In genomic region chr15:64158363-64159134, GRCh38 we compare ENCODE assay signal across 16 cellular contexts. TPM values are rescaled to one million over a fixed set of nuclear protein-coding genes. Genes with fewer than 3 reads are reported as not detected.
DNase-seq lines count a peak whose midpoint lies in the region; ATAC-seq, FAIRE-seq and TF ChIP-seq lines count a peak whose summit lies in the region.
"Had no signal": no experiment of that assay in that cellular context is flagged by ENCODE, and none has a peak within 500 bp of the region (broad histone marks: within the 10 kb centered on the region; RNA-seq: fewer than 3 reads in every experiment).

No MANE protein-coding gene starts in this region.

- H3K4me3 Mint-ChIP-seq in activated naive CD8-positive, alpha-beta T cell, result peak overlapping the region; percentile 52
- peak overlapping the region in 2 of 5 donors; percentile 1 to 2 for H3K4me3 Mint-ChIP-seq in immature natural killer cell

- H3K9ac ChIP-seq in BLaER1 (peak overlapping the region; percentile 50), kidney (ENCODE audit: low read length in 2 of 2) (no peak overlapping the region)

- peaks cover 86% of the 10 kb centered on the region for H3K4me1 ChIP-seq in BLaER1
- peaks cover 10 to 20% of the 10 kb centered on the region in 2 donors for H3K4me1 ChIP-seq in kidney (ENCODE audit: control insufficient read depth in 1 of 2, insufficient read depth in 1 of 2, low read depth in 1 of 2, low read length in 2 of 2)

- no peak for FAIRE-seq in kidney (lab: Jason Lieb, UNC)
- FAIRE-seq: small intestine had no signal

- H3K4me3 ChIP-seq in BLaER1 (no peak overlapping the region), kidney (ENCODE audit: low read length in 2 of 2) (no peak overlapping the region)
- H3K4me3 ChIP-seq: ascending aorta, uterus had no signal

- no peak for ATAC-seq in GM19395 (IDR thresholded peaks at IDR 0.05; ENCODE audit: unreplicated experiment)
- ATAC-seq: activated CD4-positive, CD25-positive, alpha-beta regulatory T cell treated with anti-CD3 and anti-CD28 coated beads, Interleukin-2, amount 50 U/mL, for 24 hours had no signal

- peak overlapping the region; percentile 81 for H3K27ac Mint-ChIP-seq in activated naive CD8-positive, alpha-beta T cell
- peak overlapping the region in 5 of 6 donors; percentile 38 to 84 (median 72) for H3K27ac Mint-ChIP-seq in immature natural killer cell

- DNase-seq in immature natural killer cell (no peak), kidney (no peak), nucleus accumbens (lab: John Stamatoyannopoulos, UW) (no peak)
- DNase-seq in activated CD4-positive, CD25-positive, alpha-beta regulatory T cell (lab: John Stamatoyannopoulos, UW), result no peak
- DNase-seq: erythroblast, NCI-H2171 treated with DMSO at 0.1 percent for 48 hours, SHP77 treated with DMSO at 0.1 percent for 48 hours, small intestine, uterus had no signal

- no peaks in the 10 kb centered on the region for H3K27me3 ChIP-seq in BLaER1
- H3K27me3 ChIP-seq: ascending aorta, uterus had no signal

- H3K27ac ChIP-seq in BLaER1, result peak overlapping the region; percentile 58
- H3K27ac ChIP-seq in kidney (ENCODE audit: low read depth in 2 of 2, low read length in 2 of 2), result no peak overlapping the region
- H3K27ac ChIP-seq: ascending aorta, C4-2B, uterus had no signal

- H3K4me2 ChIP-seq in BLaER1, result peak overlapping the region; percentile 98

- H3K9me3 ChIP-seq in BLaER1 (no peaks in the 10 kb centered on the region), kidney (ENCODE audit: control insufficient read depth in 1 of 2, low read length in 2 of 2) (no peaks in the 10 kb centered on the region)
- H3K9me3 ChIP-seq: ascending aorta, uterus had no signal

- peaks cover 87% of the 10 kb centered on the region for H4K20me1 ChIP-seq in BLaER1

- peak; percentile 29 for TF ChIP-seq POLR2A in GM19193 (IDR thresholded peaks at IDR 0.05; ENCODE audit: extremely low read depth, insufficient read depth, insufficient read length)

- intact Hi-C loops in kidney (cut with DNase I), result no loop called here

- peaks cover 14% of the 10 kb centered on the region for H3K36me3 Mint-ChIP-seq in activated naive CD8-positive, alpha-beta T cell
- peaks cover 11 to 41% (median 15%) of the 10 kb centered on the region in 3 donors for H3K36me3 Mint-ChIP-seq in immature natural killer cell

- H3K27me3 Mint-ChIP-seq in activated naive CD8-positive, alpha-beta T cell, result no peaks in the 10 kb centered on the region
- H3K27me3 Mint-ChIP-seq in immature natural killer cell (ENCODE audit: low read depth in 3 of 3), result peaks cover 4 to 6% (median 5%) of the 10 kb centered on the region in 3 donors

- TF ChIP-seq CTCF in kidney (IDR thresholded peaks at IDR 0.05; ENCODE audit: borderline replicate concordance, extremely low read depth, insufficient read depth), result no peak

- no peaks in the 10 kb centered on the region for H3K9me3 Mint-ChIP-seq in activated naive CD8-positive, alpha-beta T cell (ENCODE audit: low read depth)
- no peaks in the 10 kb centered on the region for H3K9me3 Mint-ChIP-seq in immature natural killer cell

- H3K36me3 ChIP-seq in BLaER1 (peaks cover 79% of the 10 kb centered on the region), kidney (ENCODE audit: control insufficient read depth in 1 of 2, insufficient read depth in 2 of 2, low read length in 2 of 2) (peaks cover 47 to 51% of the 10 kb centered on the region in 2 donors)
- H3K36me3 ChIP-seq: uterus had no signal

- H3K4me1 Mint-ChIP-seq in activated naive CD8-positive, alpha-beta T cell (ENCODE audit: low read depth), result peaks cover 36% of the 10 kb centered on the region
- peaks cover 33 to 43% of the 10 kb centered on the region in 2 donors for H3K4me1 Mint-ChIP-seq in immature natural killer cell

RNA-seq across cellular contexts. Expression of gene PPIB, which starts 4.3 kb away (rescaled TPM):
- polyA plus RNA-seq in immature natural killer cell, result 100 to 1,000 TPM; 865 to 973 (median 950) TPM
- total RNA-seq in kidney, result 484 TPM
- 705 TPM for polyA plus RNA-seq in kidney (ENCODE audit: insufficient read depth, low read depth, low replicate concordance)

RNA-seq across cellular contexts. Expression of gene SNX22, which starts 7.0 kb away (rescaled TPM):
- polyA plus RNA-seq in immature natural killer cell (1 to 10 TPM in 2 of 3 donors, under 1 TPM in 1; 0.40 to 1.8 (median 1.3) TPM), kidney (ENCODE audit: insufficient read depth, low read depth, low replicate concordance) (1.1 TPM)
- total RNA-seq in kidney, result 4.6 TPM
